Comparison of ENCODE assay signal across 2 cellular contexts in the genomic region with DNA sequence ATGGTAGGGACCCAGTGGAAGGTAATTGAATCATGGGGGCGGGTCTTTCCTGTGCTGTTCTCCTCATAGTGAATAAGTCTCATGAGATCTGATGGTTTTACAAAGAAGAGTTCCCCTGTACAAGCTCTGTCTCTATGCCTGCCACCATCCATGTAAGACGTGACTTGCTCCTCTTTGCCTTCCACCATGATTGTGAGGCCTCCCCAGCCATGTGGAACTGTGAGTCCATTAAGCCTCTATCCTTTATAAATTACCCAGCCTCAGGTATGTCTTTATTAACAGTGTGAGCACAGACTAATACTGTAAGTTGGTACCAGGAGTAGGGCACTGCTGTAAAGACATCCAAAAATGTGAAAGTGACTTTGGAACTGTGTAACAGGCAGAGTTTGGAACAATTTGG.
TF ChIP-seq lines count a peak whose summit lies in the region.

No MANE protein-coding gene starts in this region.

TF ChIP-seq in HEK293, 187 proteins besides CTCF, POLR2A, EP300 and RAD21:
- TF ChIP-seq SETDB1 (IDR thresholded peaks at IDR 0.05; ENCODE audit: insufficient read length, low read length), result peak; percentile 29

TF ChIP-seq in K562, 482 proteins besides CTCF, POLR2A, EP300 and RAD21:
- TF ChIP-seq ZNF431 (CRISPR knock-in tag; IDR thresholded peaks at IDR 0.05) (peak; percentile 86), ZNF707 (CRISPR knock-in tag; conservative IDR thresholded peaks at IDR 0.05) (peak; percentile 61; the same call in 1 of the 2 replicates)
